11 cellular contexts compared by ENCODE assay signal in the genomic region with DNA sequence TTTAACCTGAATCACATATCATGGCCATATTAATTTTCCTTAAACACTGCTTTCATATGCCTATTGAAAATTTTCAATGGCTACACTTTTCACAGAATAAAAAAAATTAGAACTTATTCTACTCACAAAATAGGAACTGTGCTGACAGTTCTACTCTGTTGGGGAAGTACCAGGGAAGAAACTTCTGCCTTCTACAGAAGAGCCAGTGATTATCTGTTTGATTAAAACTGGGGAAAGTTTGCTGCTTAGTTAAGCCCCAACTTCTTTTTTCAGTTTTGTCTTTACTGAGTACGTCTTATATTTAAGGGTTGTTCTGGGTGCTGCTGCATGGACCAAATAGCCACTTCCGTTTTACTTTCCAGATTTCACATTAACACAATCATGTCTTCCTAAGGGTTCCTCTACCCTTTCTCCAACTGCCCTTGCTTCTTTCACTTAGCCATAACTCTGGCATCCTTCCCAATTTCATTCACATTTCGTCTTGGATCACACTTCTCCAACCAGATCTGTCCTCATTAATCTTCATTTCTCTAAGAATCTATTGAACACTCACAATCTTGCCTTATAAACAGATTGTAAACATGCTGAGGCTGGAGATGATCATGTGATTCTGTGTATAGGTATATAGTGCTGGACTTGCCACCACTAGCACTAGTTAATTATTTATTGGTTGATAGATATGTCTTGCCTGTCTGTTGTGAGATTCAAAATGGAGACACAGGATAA. TPM values are rescaled to one million over a fixed set of nuclear protein-coding genes. Genes with fewer than 3 reads are reported as not detected.
DNase-seq lines count a peak whose midpoint lies in the region; ATAC-seq and TF ChIP-seq lines count a peak whose summit lies in the region.
"Had no signal": no experiment of that assay in that cellular context is flagged by ENCODE, and none has a peak within 500 bp of the region (broad histone marks: within the 10 kb centered on the region; RNA-seq: fewer than 3 reads in every experiment).

No MANE protein-coding gene starts in this region.

- TF ChIP-seq POLR2A in tibial nerve (IDR thresholded peaks at IDR 0.05), result no peak

- TF ChIP-seq CTCF in GM13977 (IDR thresholded peaks at IDR 0.05; ENCODE audit: extremely low read depth, insufficient read depth, missing control alignments) (no peak), neural crest cell (conservative IDR thresholded peaks at IDR 0.05) (no peak), tibial nerve (IDR thresholded peaks at IDR 0.05) (no peak)

- WGBS in tibial nerve, 2 donors, result 68 to 76% methylated on average over 3 of the region's 3 CpGs

- ATAC-seq in GM21390 (IDR thresholded peaks at IDR 0.05; ENCODE audit: unreplicated experiment), result peak; percentile 15
- ATAC-seq in HG03571 (IDR thresholded peaks at IDR 0.05; ENCODE audit: unreplicated experiment), result peak; percentile 26

- H3K36me3 ChIP-seq in tibial nerve, result no peaks in the 10 kb centered on the region

- peak overlapping the region in 1 of 4 donors; percentile 10 for H3K27ac ChIP-seq in tibial nerve

- no peak overlapping the region for H3K27ac Mint-ChIP-seq in neural crest cell (ENCODE audit: unreplicated experiment)

- in situ Hi-C loops in GM13977 (cut with MboI; ENCODE audit: low pct_unique_long_range_greater_than_20kb, low sequenced_read_pairs, unreplicated experiment), result no loop called here

- peaks cover 0 to 4% (median 0%) of the 10 kb centered on the region in 4 donors for H3K9me3 ChIP-seq in tibial nerve

- H3K4me3 Mint-ChIP-seq in neural crest cell, result peak overlapping the region; percentile 96

- H3K36me3 Mint-ChIP-seq in neural crest cell (ENCODE audit: low read depth), result no peaks in the 10 kb centered on the region

- peak; percentile 32 for DNase-seq in GM13977 (ENCODE audit: low spot score)
- DNase-seq in neural crest cell (ENCODE audit: low read depth, low spot score), result no peak
- DNase-seq in NCI-H1694 treated with DMSO at 0.1 percent for 48 hours (lab: John Stamatoyannopoulos, UW), result no peak
- no peak for DNase-seq in tibial nerve (ENCODE audit: low spot score in 2 of 2)
- no peak for DNase-seq in COLO668 (lab: John Stamatoyannopoulos, UW; ENCODE audit: unreplicated experiment)
- DNase-seq in H4 (ENCODE audit: low spot score), result no peak
- DNase-seq: activated T-cell treated with anti-CD3 and anti-CD28 coated beads, Interleukin-2, amount 50 U/mL, for 1 hour; IMR-90 had no signal

- H3K27me3 ChIP-seq in tibial nerve, result no peaks in the 10 kb centered on the region

- H3K9me3 Mint-ChIP-seq in neural crest cell, result no peaks in the 10 kb centered on the region

- no peak for TF ChIP-seq EP300 in tibial nerve (IDR thresholded peaks at IDR 0.05)

- peaks cover 0 to 45% (median 22%) of the 10 kb centered on the region in 4 donors for H3K4me1 ChIP-seq in tibial nerve

- H3K4me1 Mint-ChIP-seq in neural crest cell, result peaks cover 28% of the 10 kb centered on the region

- H3K27me3 Mint-ChIP-seq in neural crest cell (ENCODE audit: low read depth), result no peaks in the 10 kb centered on the region

- H3K4me3 ChIP-seq in tibial nerve, result no peak overlapping the region
- H3K4me3 ChIP-seq: lung had no signal

RNA-seq across cellular contexts. Expression of gene SEL1L, which starts 1.9 kb away (rescaled TPM):
- total RNA-seq in neural crest cell, result 47.0 and 49.4 TPM in 2 replicates
- total RNA-seq in tibial nerve, result 10 to 100 TPM; 35.2 to 42.2 (median 40.1) TPM
- total RNA-seq in H4 (2014; rRNA removed; shearing (Covaris generic)), result 36.3 and 47.1 TPM in 2 replicates
